In the genomic region with DNA sequence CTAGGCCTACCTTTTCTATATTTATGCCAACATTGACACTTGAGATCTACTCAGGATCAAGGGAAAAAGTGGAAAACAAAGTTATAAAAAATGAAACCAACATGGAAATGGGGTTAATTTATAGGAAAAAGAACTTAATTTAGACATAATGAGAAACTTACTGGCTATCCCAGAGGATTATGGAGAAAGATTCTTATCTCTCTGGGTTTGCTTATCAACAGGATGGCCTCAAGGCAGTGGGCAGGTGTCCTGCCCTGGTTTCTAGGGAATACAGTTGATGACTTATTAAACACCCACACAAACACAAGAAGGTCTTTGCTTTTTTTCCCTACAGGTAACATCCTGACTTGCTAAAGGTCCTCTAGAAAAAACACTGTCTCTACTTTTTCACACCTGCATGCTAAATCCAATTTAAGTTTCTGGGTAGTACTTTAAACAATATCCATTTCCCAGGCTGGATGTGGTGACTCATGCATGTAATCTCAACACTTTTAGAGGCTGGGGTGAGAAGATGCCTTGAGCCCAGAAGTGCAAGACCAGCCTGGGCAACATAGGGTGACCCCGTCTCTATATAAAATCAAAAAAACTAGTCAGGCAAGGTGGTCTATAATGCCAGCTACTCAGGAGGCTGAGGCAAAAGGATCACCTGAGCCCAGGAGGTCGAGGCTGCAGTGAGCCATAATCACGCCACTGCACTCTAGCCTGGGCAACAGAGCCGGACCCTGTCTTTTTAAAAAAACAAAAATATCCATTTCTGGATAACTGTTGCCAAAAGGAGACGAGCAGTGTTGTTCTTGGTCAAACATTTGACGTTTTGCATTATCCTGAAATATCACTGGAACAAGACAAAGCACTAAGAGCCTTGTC, we compare ENCODE assay signal across 1 cellular context.
TF ChIP-seq lines count a peak whose summit lies in the region.

No MANE protein-coding gene starts in this region.

TF ChIP-seq in HEK293, 187 proteins besides CTCF, POLR2A, EP300 and RAD21 (continued from another document):
- TF ChIP-seq, protein P1, sequence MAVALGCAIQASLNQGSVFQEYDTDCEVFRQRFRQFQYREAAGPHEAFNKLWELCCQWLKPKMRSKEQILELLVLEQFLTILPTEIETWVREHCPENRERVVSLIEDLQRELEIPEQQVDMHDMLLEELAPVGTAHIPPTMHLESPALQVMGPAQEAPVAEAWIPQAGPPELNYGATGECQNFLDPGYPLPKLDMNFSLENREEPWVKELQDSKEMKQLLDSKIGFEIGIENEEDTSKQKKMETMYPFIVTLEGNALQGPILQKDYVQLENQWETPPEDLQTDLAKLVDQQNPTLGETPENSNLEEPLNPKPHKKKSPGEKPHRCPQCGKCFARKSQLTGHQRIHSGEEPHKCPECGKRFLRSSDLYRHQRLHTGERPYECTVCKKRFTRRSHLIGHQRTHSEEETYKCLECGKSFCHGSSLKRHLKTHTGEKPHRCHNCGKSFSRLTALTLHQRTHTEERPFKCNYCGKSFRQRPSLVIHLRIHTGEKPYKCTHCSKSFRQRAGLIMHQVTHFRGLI (tag by site-specific recombination; IDR thresholded peaks at IDR 0.05): no peak
- TF ChIP-seq ZNF510 (tag by site-specific recombination; IDR thresholded peaks at IDR 0.05; ENCODE audit: insufficient replicate concordance) (no peak), ZEB2 (tag by site-specific recombination; IDR thresholded peaks at IDR 0.05) (peak; percentile 35; the same call in 1 of the 2 replicates), ZFP41 (tag by site-specific recombination; IDR thresholded peaks at IDR 0.05; ENCODE audit: borderline replicate concordance) (no peak), ZNF621 (tag by site-specific recombination; IDR thresholded peaks at IDR 0.05) (no peak), ZNF707 (tag by site-specific recombination; IDR thresholded peaks at IDR 0.05) (no peak), ZNF155 (tag by site-specific recombination; IDR thresholded peaks at IDR 0.05) (no peak), ZFP69B (tag by site-specific recombination; IDR thresholded peaks at IDR 0.05) (no peak), FEZF1 (tag by site-specific recombination; IDR thresholded peaks at IDR 0.05) (no peak), ZNF211 (tag by site-specific recombination; IDR thresholded peaks at IDR 0.05; ENCODE audit: low read depth) (no peak), BCL11B (tag by site-specific recombination; IDR thresholded peaks at IDR 0.05; ENCODE audit: low read depth) (no peak), MYNN (tag by site-specific recombination; IDR thresholded peaks at IDR 0.05; ENCODE audit: borderline replicate concordance) (no peak), SP7 (tag by site-specific recombination; IDR thresholded peaks at IDR 0.05) (0 out of 2 replicates have a peak, but pooled peaks have one; percentile 12), ZNF391 (tag by site-specific recombination; IDR thresholded peaks at IDR 0.05; ENCODE audit: borderline replicate concordance, low read depth) (no peak), HOXA7 (CRISPR knock-in tag; IDR thresholded peaks at IDR 0.05; ENCODE audit: borderline replicate concordance) (no peak), SCRT1 (tag by site-specific recombination; IDR thresholded peaks at IDR 0.05; ENCODE audit: borderline replicate concordance) (no peak), ZNF239 (tag by site-specific recombination; IDR thresholded peaks at IDR 0.05) (no peak), ZNF626 (tag by site-specific recombination; IDR thresholded peaks at IDR 0.05) (no peak), IKZF3 (tag by site-specific recombination; IDR thresholded peaks at IDR 0.05) (no peak), ZNF843 (tag by site-specific recombination; IDR thresholded peaks at IDR 0.05) (0 out of 2 replicates have a peak, but pooled peaks have one; percentile 16), ZXDB (tag by site-specific recombination; IDR thresholded peaks at IDR 0.05) (no peak), ZBTB8A (tag by site-specific recombination; IDR thresholded peaks at IDR 0.05) (0 out of 2 replicates have a peak, but pooled peaks have one; percentile 6), SCRT2 (tag by site-specific recombination; IDR thresholded peaks at IDR 0.05) (no peak), ZNF341 (tag by site-specific recombination; IDR thresholded peaks at IDR 0.05; ENCODE audit: low read depth) (no peak), ZFHX2 (tag by site-specific recombination; conservative IDR thresholded peaks at IDR 0.05) (peak; percentile 41), ZNF366 (tag by site-specific recombination; conservative IDR thresholded peaks at IDR 0.05) (peak; percentile 41; the same call in 1 of the 2 replicates), SALL2 (tag by site-specific recombination; IDR thresholded peaks at IDR 0.05; ENCODE audit: borderline replicate concordance) (no peak), ZNF121 (tag by site-specific recombination; IDR thresholded peaks at IDR 0.05) (peak; percentile 94), ZNF558 (tag by site-specific recombination; IDR thresholded peaks at IDR 0.05) (no peak), RBAK (tag by site-specific recombination; IDR thresholded peaks at IDR 0.05) (no peak), ZNF174 (tag by site-specific recombination; IDR thresholded peaks at IDR 0.05) (no peak), ZNF426 (tag by site-specific recombination; IDR thresholded peaks at IDR 0.05) (no peak)
- TF ChIP-seq, protein P2, sequence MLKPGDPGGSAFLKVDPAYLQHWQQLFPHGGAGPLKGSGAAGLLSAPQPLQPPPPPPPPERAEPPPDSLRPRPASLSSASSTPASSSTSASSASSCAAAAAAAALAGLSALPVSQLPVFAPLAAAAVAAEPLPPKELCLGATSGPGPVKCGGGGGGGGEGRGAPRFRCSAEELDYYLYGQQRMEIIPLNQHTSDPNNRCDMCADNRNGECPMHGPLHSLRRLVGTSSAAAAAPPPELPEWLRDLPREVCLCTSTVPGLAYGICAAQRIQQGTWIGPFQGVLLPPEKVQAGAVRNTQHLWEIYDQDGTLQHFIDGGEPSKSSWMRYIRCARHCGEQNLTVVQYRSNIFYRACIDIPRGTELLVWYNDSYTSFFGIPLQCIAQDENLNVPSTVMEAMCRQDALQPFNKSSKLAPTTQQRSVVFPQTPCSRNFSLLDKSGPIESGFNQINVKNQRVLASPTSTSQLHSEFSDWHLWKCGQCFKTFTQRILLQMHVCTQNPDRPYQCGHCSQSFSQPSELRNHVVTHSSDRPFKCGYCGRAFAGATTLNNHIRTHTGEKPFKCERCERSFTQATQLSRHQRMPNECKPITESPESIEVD (tag by site-specific recombination; IDR thresholded peaks at IDR 0.05): peak; percentile 45; the same call in 1 of the 2 replicates
- TF ChIP-seq, protein P3, sequence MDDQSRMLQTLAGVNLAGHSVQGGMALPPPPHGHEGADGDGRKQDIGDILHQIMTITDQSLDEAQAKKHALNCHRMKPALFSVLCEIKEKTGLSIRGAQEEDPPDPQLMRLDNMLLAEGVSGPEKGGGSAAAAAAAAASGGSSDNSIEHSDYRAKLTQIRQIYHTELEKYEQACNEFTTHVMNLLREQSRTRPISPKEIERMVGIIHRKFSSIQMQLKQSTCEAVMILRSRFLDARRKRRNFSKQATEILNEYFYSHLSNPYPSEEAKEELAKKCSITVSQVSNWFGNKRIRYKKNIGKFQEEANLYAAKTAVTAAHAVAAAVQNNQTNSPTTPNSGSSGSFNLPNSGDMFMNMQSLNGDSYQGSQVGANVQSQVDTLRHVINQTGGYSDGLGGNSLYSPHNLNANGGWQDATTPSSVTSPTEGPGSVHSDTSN (CRISPR knock-in tag; IDR thresholded peaks at IDR 0.05): no peak
- TF ChIP-seq, protein P4, sequence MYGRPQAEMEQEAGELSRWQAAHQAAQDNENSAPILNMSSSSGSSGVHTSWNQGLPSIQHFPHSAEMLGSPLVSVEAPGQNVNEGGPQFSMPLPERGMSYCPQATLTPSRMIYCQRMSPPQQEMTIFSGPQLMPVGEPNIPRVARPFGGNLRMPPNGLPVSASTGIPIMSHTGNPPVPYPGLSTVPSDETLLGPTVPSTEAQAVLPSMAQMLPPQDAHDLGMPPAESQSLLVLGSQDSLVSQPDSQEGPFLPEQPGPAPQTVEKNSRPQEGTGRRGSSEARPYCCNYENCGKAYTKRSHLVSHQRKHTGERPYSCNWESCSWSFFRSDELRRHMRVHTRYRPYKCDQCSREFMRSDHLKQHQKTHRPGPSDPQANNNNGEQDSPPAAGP (tag by site-specific recombination; IDR thresholded peaks at IDR 0.05): no peak
- TF ChIP-seq, protein P5, sequence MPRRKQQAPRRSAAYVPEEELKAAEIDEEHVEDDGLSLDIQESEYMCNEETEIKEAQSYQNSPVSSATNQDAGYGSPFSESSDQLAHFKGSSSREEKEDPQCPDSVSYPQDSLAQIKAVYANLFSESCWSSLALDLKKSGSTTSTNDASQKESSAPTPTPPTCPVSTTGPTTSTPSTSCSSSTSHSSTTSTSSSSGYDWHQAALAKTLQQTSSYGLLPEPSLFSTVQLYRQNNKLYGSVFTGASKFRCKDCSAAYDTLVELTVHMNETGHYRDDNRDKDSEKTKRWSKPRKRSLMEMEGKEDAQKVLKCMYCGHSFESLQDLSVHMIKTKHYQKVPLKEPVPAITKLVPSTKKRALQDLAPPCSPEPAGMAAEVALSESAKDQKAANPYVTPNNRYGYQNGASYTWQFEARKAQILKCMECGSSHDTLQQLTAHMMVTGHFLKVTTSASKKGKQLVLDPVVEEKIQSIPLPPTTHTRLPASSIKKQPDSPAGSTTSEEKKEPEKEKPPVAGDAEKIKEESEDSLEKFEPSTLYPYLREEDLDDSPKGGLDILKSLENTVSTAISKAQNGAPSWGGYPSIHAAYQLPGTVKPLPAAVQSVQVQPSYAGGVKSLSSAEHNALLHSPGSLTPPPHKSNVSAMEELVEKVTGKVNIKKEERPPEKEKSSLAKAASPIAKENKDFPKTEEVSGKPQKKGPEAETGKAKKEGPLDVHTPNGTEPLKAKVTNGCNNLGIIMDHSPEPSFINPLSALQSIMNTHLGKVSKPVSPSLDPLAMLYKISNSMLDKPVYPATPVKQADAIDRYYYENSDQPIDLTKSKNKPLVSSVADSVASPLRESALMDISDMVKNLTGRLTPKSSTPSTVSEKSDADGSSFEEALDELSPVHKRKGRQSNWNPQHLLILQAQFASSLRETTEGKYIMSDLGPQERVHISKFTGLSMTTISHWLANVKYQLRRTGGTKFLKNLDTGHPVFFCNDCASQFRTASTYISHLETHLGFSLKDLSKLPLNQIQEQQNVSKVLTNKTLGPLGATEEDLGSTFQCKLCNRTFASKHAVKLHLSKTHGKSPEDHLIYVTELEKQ (tag by site-specific recombination; IDR thresholded peaks at IDR 0.05; ENCODE audit: borderline replicate concordance): no peak
- TF ChIP-seq, protein P6, sequence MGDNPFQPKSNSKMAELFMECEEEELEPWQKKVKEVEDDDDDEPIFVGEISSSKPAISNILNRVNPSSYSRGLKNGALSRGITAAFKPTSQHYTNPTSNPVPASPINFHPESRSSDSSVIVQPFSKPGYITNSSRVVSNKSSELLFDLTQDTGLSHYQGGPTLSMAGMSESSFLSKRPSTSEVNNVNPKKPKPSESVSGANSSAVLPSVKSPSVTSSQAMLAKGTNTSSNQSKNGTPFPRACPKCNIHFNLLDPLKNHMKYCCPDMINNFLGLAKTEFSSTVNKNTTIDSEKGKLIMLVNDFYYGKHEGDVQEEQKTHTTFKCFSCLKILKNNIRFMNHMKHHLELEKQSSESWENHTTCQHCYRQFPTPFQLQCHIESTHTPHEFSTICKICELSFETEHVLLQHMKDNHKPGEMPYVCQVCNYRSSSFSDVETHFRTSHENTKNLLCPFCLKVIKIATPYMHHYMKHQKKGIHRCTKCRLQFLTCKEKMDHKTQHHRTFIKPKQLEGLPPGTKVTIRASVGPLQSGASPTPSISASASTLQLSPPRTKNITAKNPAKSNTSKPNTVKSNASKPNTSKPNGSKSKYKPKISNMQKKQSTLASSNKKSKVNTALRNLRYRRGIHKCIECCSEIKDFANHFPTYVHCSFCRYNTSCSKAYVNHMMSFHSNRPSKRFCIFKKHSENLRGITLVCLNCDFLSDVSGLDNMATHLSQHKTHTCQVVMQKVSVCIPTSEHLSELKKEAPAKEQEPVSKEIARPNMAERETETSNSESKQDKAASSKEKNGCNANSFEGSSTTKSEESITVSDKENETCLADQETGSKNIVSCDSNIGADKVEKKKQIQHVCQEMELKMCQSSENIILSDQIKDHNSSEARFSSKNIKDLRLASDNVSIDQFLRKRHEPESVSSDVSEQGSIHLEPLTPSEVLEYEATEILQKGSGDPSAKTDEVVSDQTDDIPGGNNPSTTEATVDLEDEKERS (tag by site-specific recombination; IDR thresholded peaks at IDR 0.05): no peak
- TF ChIP-seq, protein P7, sequence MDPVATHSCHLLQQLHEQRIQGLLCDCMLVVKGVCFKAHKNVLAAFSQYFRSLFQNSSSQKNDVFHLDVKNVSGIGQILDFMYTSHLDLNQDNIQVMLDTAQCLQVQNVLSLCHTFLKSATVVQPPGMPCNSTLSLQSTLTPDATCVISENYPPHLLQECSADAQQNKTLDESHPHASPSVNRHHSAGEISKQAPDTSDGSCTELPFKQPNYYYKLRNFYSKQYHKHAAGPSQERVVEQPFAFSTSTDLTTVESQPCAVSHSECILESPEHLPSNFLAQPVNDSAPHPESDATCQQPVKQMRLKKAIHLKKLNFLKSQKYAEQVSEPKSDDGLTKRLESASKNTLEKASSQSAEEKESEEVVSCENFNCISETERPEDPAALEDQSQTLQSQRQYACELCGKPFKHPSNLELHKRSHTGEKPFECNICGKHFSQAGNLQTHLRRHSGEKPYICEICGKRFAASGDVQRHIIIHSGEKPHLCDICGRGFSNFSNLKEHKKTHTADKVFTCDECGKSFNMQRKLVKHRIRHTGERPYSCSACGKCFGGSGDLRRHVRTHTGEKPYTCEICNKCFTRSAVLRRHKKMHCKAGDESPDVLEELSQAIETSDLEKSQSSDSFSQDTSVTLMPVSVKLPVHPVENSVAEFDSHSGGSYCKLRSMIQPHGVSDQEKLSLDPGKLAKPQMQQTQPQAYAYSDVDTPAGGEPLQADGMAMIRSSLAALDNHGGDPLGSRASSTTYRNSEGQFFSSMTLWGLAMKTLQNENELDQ (tag by site-specific recombination; IDR thresholded peaks at IDR 0.05; ENCODE audit: low read depth): no peak
- TF ChIP-seq, protein P8, sequence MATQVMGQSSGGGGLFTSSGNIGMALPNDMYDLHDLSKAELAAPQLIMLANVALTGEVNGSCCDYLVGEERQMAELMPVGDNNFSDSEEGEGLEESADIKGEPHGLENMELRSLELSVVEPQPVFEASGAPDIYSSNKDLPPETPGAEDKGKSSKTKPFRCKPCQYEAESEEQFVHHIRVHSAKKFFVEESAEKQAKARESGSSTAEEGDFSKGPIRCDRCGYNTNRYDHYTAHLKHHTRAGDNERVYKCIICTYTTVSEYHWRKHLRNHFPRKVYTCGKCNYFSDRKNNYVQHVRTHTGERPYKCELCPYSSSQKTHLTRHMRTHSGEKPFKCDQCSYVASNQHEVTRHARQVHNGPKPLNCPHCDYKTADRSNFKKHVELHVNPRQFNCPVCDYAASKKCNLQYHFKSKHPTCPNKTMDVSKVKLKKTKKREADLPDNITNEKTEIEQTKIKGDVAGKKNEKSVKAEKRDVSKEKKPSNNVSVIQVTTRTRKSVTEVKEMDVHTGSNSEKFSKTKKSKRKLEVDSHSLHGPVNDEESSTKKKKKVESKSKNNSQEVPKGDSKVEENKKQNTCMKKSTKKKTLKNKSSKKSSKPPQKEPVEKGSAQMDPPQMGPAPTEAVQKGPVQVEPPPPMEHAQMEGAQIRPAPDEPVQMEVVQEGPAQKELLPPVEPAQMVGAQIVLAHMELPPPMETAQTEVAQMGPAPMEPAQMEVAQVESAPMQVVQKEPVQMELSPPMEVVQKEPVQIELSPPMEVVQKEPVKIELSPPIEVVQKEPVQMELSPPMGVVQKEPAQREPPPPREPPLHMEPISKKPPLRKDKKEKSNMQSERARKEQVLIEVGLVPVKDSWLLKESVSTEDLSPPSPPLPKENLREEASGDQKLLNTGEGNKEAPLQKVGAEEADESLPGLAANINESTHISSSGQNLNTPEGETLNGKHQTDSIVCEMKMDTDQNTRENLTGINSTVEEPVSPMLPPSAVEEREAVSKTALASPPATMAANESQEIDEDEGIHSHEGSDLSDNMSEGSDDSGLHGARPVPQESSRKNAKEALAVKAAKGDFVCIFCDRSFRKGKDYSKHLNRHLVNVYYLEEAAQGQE (tag by site-specific recombination; IDR thresholded peaks at IDR 0.05): no peak
